ENCODE assay signal across 14 cellular contexts in genomic region chr10:71984126-71984797, GRCh38. TPM values are rescaled to one million over a fixed set of nuclear protein-coding genes. Genes with fewer than 3 reads are reported as not detected.
DNase-seq lines count a peak whose midpoint lies in the region; ATAC-seq lines count a peak whose summit lies in the region.
"Had no signal": no experiment of that assay in that cellular context is flagged by ENCODE, and none has a peak within 500 bp of the region (broad histone marks: within the 10 kb centered on the region; RNA-seq: fewer than 3 reads in every experiment).

No MANE protein-coding gene starts in this region.

- no peaks in the 10 kb centered on the region for H3K36me3 ChIP-seq in BLaER1 treated with 17β-estradiol and CSF1 and Interleukin-3, amounts not matched to agents 10 nM and 100 nM
- H3K36me3 ChIP-seq in skeletal muscle satellite cell (ENCODE audit: insufficient read depth, low read length) = peaks cover 17% of the 10 kb centered on the region

- H3K27me3 ChIP-seq in BLaER1 treated with 17β-estradiol and CSF1 and Interleukin-3, amounts not matched to agents 10 nM and 100 nM = no peaks in the 10 kb centered on the region; a peak in 2 of 22 replicates
- H3K27me3 ChIP-seq in layer of hippocampus (ENCODE audit: control insufficient read depth, insufficient read depth, low read length) = no peaks in the 10 kb centered on the region
- no peaks in the 10 kb centered on the region for H3K27me3 ChIP-seq in skeletal muscle satellite cell (ENCODE audit: control insufficient read depth, insufficient read depth, low read length)
- H3K27me3 ChIP-seq: foreskin keratinocyte had no signal

- DNase-seq in T1000 (lab: John Stamatoyannopoulos, UW) (no peak), KG1 (lab: John Stamatoyannopoulos, UW) (no peak), HCEC 1CT (no peak)
- DNase-seq: effector memory CD4-positive, alpha-beta T cell; foreskin keratinocyte; naive thymus-derived CD4-positive, alpha-beta T cell; NCI-H1092; NCI-H2227 treated with DMSO at 0.1 percent for 48 hours; small intestine had no signal

- H3K4me2 ChIP-seq in BLaER1 treated with 17β-estradiol and CSF1 and Interleukin-3, amounts not matched to agents 10 nM and 100 nM = peak overlapping the region; percentile 69 to 93 (median 84)
- no peak overlapping the region for H3K4me2 ChIP-seq in skeletal muscle satellite cell (ENCODE audit: low read length)

- no peak overlapping the region for H3K4me3 ChIP-seq in BLaER1 treated with 17β-estradiol and CSF1 and Interleukin-3, amounts not matched to agents 10 nM and 100 nM
- no peak overlapping the region for H3K4me3 ChIP-seq in skeletal muscle satellite cell (ENCODE audit: low read length)

- H3K9ac ChIP-seq in BLaER1 treated with 17β-estradiol and CSF1 and Interleukin-3, amounts not matched to agents 10 nM and 100 nM = peak overlapping the region in 9 of 11 experiments; percentile 7 to 64 (median 32); a peak in 14 of 22 replicates
- H3K9ac ChIP-seq in skeletal muscle satellite cell (ENCODE audit: low read depth, low read length) = peak overlapping the region; percentile 0

- H3K27ac ChIP-seq in BLaER1 treated with 17β-estradiol and CSF1 and Interleukin-3, amounts not matched to agents 10 nM and 100 nM = peak overlapping the region in 10 of 11 experiments; percentile 42 to 81 (median 66); a peak in 21 of 22 replicates
- H3K27ac ChIP-seq in angular gyrus (ENCODE audit: low read depth, low read length) = peak overlapping the region; percentile 91
- H3K27ac ChIP-seq in layer of hippocampus (ENCODE audit: low read depth, low read length) = peak overlapping the region; percentile 80
- H3K27ac ChIP-seq: foreskin keratinocyte had no signal

- peaks cover 0 to 5% (median 0%) of the 10 kb centered on the region in 11 experiments; a peak in 1 of 22 replicates for H3K9me3 ChIP-seq in BLaER1 treated with 17β-estradiol and CSF1 and Interleukin-3, amounts not matched to agents 10 nM and 100 nM (replicated peaks in 1 of 11)
- no peaks in the 10 kb centered on the region for H3K9me3 ChIP-seq in skeletal muscle satellite cell (replicated peaks; ENCODE audit: low read length)

- peaks cover 71 to 97% (median 82%) of the 10 kb centered on the region in 10 experiments for H3K4me1 ChIP-seq in BLaER1 treated with 17β-estradiol and CSF1 and Interleukin-3, amounts not matched to agents 10 nM and 100 nM
- peaks cover 78% of the 10 kb centered on the region for H3K4me1 ChIP-seq in skeletal muscle satellite cell (ENCODE audit: control insufficient read depth, insufficient read depth, low read length)

- no peak for ATAC-seq in HG03460 (IDR thresholded peaks at IDR 0.05; ENCODE audit: unreplicated experiment)
- ATAC-seq: foreskin keratinocyte; naive thymus-derived CD4-positive, alpha-beta T cell had no signal

- H4K20me1 ChIP-seq in BLaER1 treated with 17β-estradiol and CSF1 and Interleukin-3, amounts not matched to agents 10 nM and 100 nM = no peaks in the 10 kb centered on the region

RNA-seq across cellular contexts. Expression of gene CHST3, which starts 20.1 kb away (rescaled TPM):
- total RNA-seq in skeletal muscle satellite cell (2012; rRNA removed) = 19.3 and 25.3 TPM in 2 replicates
